11 cellular contexts compared by ENCODE assay signal in genomic region chr20:30284533-30284932, GRCh38.
DNase-seq lines count a peak whose midpoint lies in the region; ATAC-seq, FAIRE-seq and TF ChIP-seq lines count a peak whose summit lies in the region.
"Had no signal": no experiment of that assay in that cellular context is flagged by ENCODE, and none has a peak within 500 bp of the region (broad histone marks: within the 10 kb centered on the region; RNA-seq: fewer than 3 reads in every experiment).

No MANE protein-coding gene starts in this region.

- peak overlapping the region; percentile 61 to 69 for H3K4me3 ChIP-seq in kidney (ENCODE audit: low read length in 2 of 2)

- no peaks in the 10 kb centered on the region for H3K36me3 Mint-ChIP-seq in activated T-cell treated with anti-CD3 and anti-CD28 coated beads, Interleukin-2, amount 50 U/mL, for 4 hours (ENCODE audit: insufficient read depth)
- H3K36me3 Mint-ChIP-seq in activated T-helper 17 cell treated with anti-CD3 and anti-CD28 coated beads, Interleukin-2, amount 50 U/mL, for 72 hours (ENCODE audit: low read depth) = no peaks in the 10 kb centered on the region

- peak overlapping the region; percentile 71 for H3K27ac Mint-ChIP-seq in activated T-helper 17 cell treated with anti-CD3 and anti-CD28 coated beads, Interleukin-2, amount 50 U/mL, for 72 hours
- H3K27ac Mint-ChIP-seq in stimulated activated naive CD8-positive, alpha-beta T cell treated with anti-CD3 and anti-CD28 coated beads, Interleukin-15, amount 100 ng/mL, for 72 hours = no peak overlapping the region

- no peak for FAIRE-seq in kidney (lab: Jason Lieb, UNC)
- FAIRE-seq: GM19239, islet of Langerhans had no signal

- peaks cover 6% of the 10 kb centered on the region for H3K9me3 Mint-ChIP-seq in activated T-cell treated with anti-CD3 and anti-CD28 coated beads, Interleukin-2, amount 50 U/mL, for 4 hours
- peaks cover 4% of the 10 kb centered on the region for H3K9me3 Mint-ChIP-seq in activated T-helper 17 cell treated with anti-CD3 and anti-CD28 coated beads, Interleukin-2, amount 50 U/mL, for 72 hours
- peaks cover 13 to 36% of the 10 kb centered on the region in 2 donors for H3K9me3 Mint-ChIP-seq in stimulated activated naive CD8-positive, alpha-beta T cell treated with anti-CD3 and anti-CD28 coated beads, Interleukin-15, amount 100 ng/mL, for 72 hours

- H3K4me3 Mint-ChIP-seq in activated T-cell treated with anti-CD3 and anti-CD28 coated beads, Interleukin-2, amount 50 U/mL, for 4 hours = peak overlapping the region; percentile 82
- peak overlapping the region; percentile 72 for H3K4me3 Mint-ChIP-seq in activated T-helper 17 cell treated with anti-CD3 and anti-CD28 coated beads, Interleukin-2, amount 50 U/mL, for 72 hours
- H3K4me3 Mint-ChIP-seq in stimulated activated naive CD8-positive, alpha-beta T cell treated with anti-CD3 and anti-CD28 coated beads, Interleukin-15, amount 100 ng/mL, for 72 hours = peak overlapping the region; percentile 80 to 83

- no peak for DNase-seq in activated T-cell treated with anti-CD3 and anti-CD28 coated beads, Interleukin-2, amount 50 U/mL, for 4 hours
- DNase-seq in activated T-cell treated with anti-CD3 and anti-CD28 coated beads, Interleukin-2, amount 50 U/mL, for 1 hour = no peak
- DNase-seq in kidney = no peak
- DNase-seq in stimulated activated naive CD8-positive, alpha-beta T cell treated with anti-CD3 and anti-CD28 coated beads, Interleukin-15, amount 100 ng/mL, for 72 hours = no peak
- DNase-seq: NCI-H1105 treated with DMSO at 0.1 percent for 48 hours had no signal

- peaks cover 0 to 3% of the 10 kb centered on the region in 2 donors for H3K4me1 ChIP-seq in kidney (ENCODE audit: control insufficient read depth in 1 of 2, insufficient read depth in 1 of 2, low read depth in 1 of 2, low read length in 2 of 2)

- no peaks in the 10 kb centered on the region for H3K9me3 ChIP-seq in kidney (ENCODE audit: control insufficient read depth in 1 of 2, low read length in 2 of 2)

- no peak for TF ChIP-seq CTCF in kidney (IDR thresholded peaks at IDR 0.05; ENCODE audit: borderline replicate concordance, extremely low read depth, insufficient read depth)

- H3K4me1 Mint-ChIP-seq in activated T-cell treated with anti-CD3 and anti-CD28 coated beads, Interleukin-2, amount 50 U/mL, for 4 hours (ENCODE audit: low read depth) = peaks cover 30% of the 10 kb centered on the region
- H3K4me1 Mint-ChIP-seq in activated T-helper 17 cell treated with anti-CD3 and anti-CD28 coated beads, Interleukin-2, amount 50 U/mL, for 72 hours = peaks cover 5% of the 10 kb centered on the region
- H3K4me1 Mint-ChIP-seq in stimulated activated naive CD8-positive, alpha-beta T cell treated with anti-CD3 and anti-CD28 coated beads, Interleukin-15, amount 100 ng/mL, for 72 hours = peaks cover 34% of the 10 kb centered on the region

- peak overlapping the region; percentile 46 to 48 for H3K9ac ChIP-seq in kidney (ENCODE audit: low read length in 2 of 2)

- peak overlapping the region in 1 of 2 donors; percentile 48 for H3K27ac ChIP-seq in kidney (ENCODE audit: low read depth in 2 of 2, low read length in 2 of 2)

- no peaks in the 10 kb centered on the region for H3K27me3 Mint-ChIP-seq in activated T-cell treated with anti-CD3 and anti-CD28 coated beads, Interleukin-2, amount 50 U/mL, for 4 hours (ENCODE audit: low read depth)
- H3K27me3 Mint-ChIP-seq in activated T-helper 17 cell treated with anti-CD3 and anti-CD28 coated beads, Interleukin-2, amount 50 U/mL, for 72 hours = no peaks in the 10 kb centered on the region
- H3K27me3 Mint-ChIP-seq in stimulated activated naive CD8-positive, alpha-beta T cell treated with anti-CD3 and anti-CD28 coated beads, Interleukin-15, amount 100 ng/mL, for 72 hours = no peaks in the 10 kb centered on the region

- H3K36me3 ChIP-seq in kidney (ENCODE audit: control insufficient read depth in 1 of 2, insufficient read depth in 2 of 2, low read length in 2 of 2) = no peaks in the 10 kb centered on the region

- peak in 1 of 2 donors; percentile 36 for ATAC-seq in activated T-cell treated with anti-CD3 and anti-CD28 coated beads, Interleukin-2, amount 50 U/mL, for 4 hours
- ATAC-seq in activated T-helper 17 cell treated with anti-CD3 and anti-CD28 coated beads, Interleukin-2, amount 50 U/mL, for 72 hours (replicated peaks) = no peak
- ATAC-seq in stimulated activated naive CD8-positive, alpha-beta T cell treated with anti-CD3 and anti-CD28 coated beads, Interleukin-15, amount 100 ng/mL, for 72 hours = no peak
- no peak for ATAC-seq in GM19397 (IDR thresholded peaks at IDR 0.05; ENCODE audit: unreplicated experiment)
- ATAC-seq in GM18861 (IDR thresholded peaks at IDR 0.05; ENCODE audit: unreplicated experiment) = no peak
- ATAC-seq in HG03565 (IDR thresholded peaks at IDR 0.05; ENCODE audit: unreplicated experiment) = no peak

- intact Hi-C loops in kidney (cut with DNase I) = no loop called here
